Comparison of ENCODE assay signal across 14 cellular contexts in genomic region chr5:179124853-179125788, GRCh38.
"Had no signal": no experiment of that assay in that cellular context is flagged by ENCODE, and none has a peak within 500 bp of the region (broad histone marks: within the 10 kb centered on the region; RNA-seq: fewer than 3 reads in every experiment).

No MANE protein-coding gene starts in this region.

- H3K36me3 Mint-ChIP-seq: natural killer cell had no signal

- H3K9me3 ChIP-seq: gastrocnemius medialis, psoas muscle, right lobe of liver had no signal

- H3K4me1 Mint-ChIP-seq: natural killer cell had no signal

- DNase-seq: activated CD4-positive, alpha-beta T cell treated with anti-CD3 and anti-CD28 coated beads for 1 hour; activated CD4-positive, alpha-beta T cell treated with anti-CD3 and anti-CD28 coated beads, Interleukin-2, amount 50 U/mL, for 4 hours; activated naive CD4-positive, alpha-beta T cell treated with anti-CD3 and anti-CD28 coated beads, Interleukin-2, amount 50 U/mL, for 16 hours; erythroblast; gastrocnemius medialis; heart right ventricle; mesenchymal stem cell; natural killer cell; nucleus accumbens; psoas muscle; stimulated activated naive CD8-positive, alpha-beta T cell treated with anti-CD3 and anti-CD28 coated beads, Interleukin-15, Interleukin-2, amounts not matched to agents 100 U/mL and 50 U/mL, for 24 hours had no signal

- H3K27me3 ChIP-seq: dorsolateral prefrontal cortex, gastrocnemius medialis, heart right ventricle, right lobe of liver had no signal

- H3K4me3 Mint-ChIP-seq: natural killer cell had no signal

- ATAC-seq: gastrocnemius medialis; heart right ventricle; natural killer cell; psoas muscle; right lobe of liver; stimulated activated naive CD8-positive, alpha-beta T cell treated with anti-CD3 and anti-CD28 coated beads, Interleukin-15, Interleukin-2, amounts not matched to agents 100 U/mL and 50 U/mL, for 24 hours had no signal

- H3K27ac ChIP-seq: dorsolateral prefrontal cortex, gastrocnemius medialis, heart right ventricle, psoas muscle, right lobe of liver had no signal

- H3K4me3 ChIP-seq: dorsolateral prefrontal cortex, gastrocnemius medialis, heart right ventricle, psoas muscle, right lobe of liver, smooth muscle cell had no signal

- H3K4me1 ChIP-seq: gastrocnemius medialis, heart right ventricle, psoas muscle, right lobe of liver had no signal

- H3K36me3 ChIP-seq: gastrocnemius medialis, right lobe of liver had no signal

- H3K4me2 ChIP-seq: smooth muscle cell had no signal

- H3K27ac Mint-ChIP-seq: natural killer cell had no signal
